In the genomic region with DNA sequence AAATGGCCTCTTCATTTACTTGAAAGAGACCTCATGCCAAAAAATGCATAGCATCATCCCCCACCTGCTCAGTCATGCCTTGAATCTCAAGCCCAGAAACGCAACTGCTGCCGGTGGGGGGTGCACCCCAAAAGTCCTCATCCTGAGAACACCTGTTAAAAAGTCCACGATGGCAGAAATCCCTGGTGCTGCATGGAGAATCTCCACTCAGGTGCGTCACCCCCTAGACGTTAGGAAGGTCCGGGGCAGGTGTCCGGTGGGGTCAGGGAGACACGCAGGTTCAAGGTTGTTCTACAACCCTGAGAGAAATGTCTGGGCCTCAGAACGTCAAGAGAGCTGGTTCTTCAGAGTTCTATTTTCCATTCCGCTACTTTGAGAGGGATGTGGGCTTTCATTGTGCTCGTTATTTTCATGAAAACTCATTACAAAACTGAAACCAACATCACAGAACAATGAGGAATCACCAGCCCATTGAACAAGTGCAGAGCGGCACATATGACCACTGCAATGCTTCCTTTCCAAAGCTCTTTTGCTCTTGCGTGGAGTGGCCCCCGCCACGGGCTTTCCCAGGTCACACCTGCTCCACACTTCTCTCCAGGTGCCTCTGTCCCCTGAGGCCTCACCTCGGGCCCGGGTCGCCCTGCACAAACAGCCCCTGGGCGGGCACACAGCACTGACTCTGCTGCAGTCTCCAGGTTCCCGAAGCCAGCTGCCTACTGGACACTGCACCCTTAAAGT, we compare ENCODE assay signal across 8 cellular contexts.
DNase-seq lines count a peak whose midpoint lies in the region; ATAC-seq and TF ChIP-seq lines count a peak whose summit lies in the region.

No MANE protein-coding gene starts in this region.

- H3K4me2 ChIP-seq in KMS-11, result peak overlapping the region; percentile 94

- 56 to 69% (median 64%) methylated on average over 15 to 20 of the region's 20 CpGs for WGBS in adrenal gland, 4 donors

- H3K27me3 ChIP-seq in KMS-11 (ENCODE audit: insufficient read depth, low read depth) (no peaks in the 10 kb centered on the region), adrenal gland (no peaks in the 10 kb centered on the region)

- no peaks in the 10 kb centered on the region for H3K36me3 ChIP-seq in KMS-11 (ENCODE audit: insufficient read depth)
- H3K36me3 ChIP-seq in adrenal gland (replicated peaks in 1 of 2), result no peaks in the 10 kb centered on the region

- peak overlapping the region; percentile 74 for H2AFZ ChIP-seq in KMS-11 (ENCODE audit: low read depth)

- H3K27ac ChIP-seq in KMS-11 (peak overlapping the region; percentile 94), adrenal gland (peak overlapping the region in 3 of 5 donors; percentile 78 to 88 (median 81))

- TF ChIP-seq CTCF in GM12864 (IDR thresholded peaks at IDR 0.05; ENCODE audit: low read depth, low read length, missing control alignments) (no peak), KMS-11 (conservative IDR thresholded peaks at IDR 0.05; ENCODE audit: low read depth, low read length) (no peak), adrenal gland (IDR thresholded peaks at IDR 0.05) (no peak)

- no peaks in the 10 kb centered on the region for H3K79me2 ChIP-seq in KMS-11 (ENCODE audit: insufficient read depth, low read depth)

- H3K4me3 ChIP-seq in GM12864 (ENCODE audit: low read depth, low read length) (peak overlapping the region; percentile 22), KMS-11 (IDR thresholded peaks at IDR 0.05; ENCODE audit: insufficient read depth, low read depth, low read length) (peak overlapping the region; percentile 51), adrenal gland (no peak overlapping the region)

- H3K9me3 ChIP-seq in adrenal gland (replicated peaks in 1 of 3), result no peaks in the 10 kb centered on the region

- H3K4me1 ChIP-seq in KMS-11 (ENCODE audit: low read depth, poor library complexity, severe bottlenecking) (peaks cover 34% of the 10 kb centered on the region), adrenal gland (replicated peaks in 1 of 2) (peaks cover 12 to 24% of the 10 kb centered on the region in 2 donors)

- no peaks in the 10 kb centered on the region for H4K20me1 ChIP-seq in KMS-11 (ENCODE audit: insufficient read depth)

- DNase-seq in GM12864 (ENCODE audit: low read depth) (peak; percentile 84), adrenal gland (peak in 2 of 7 donors; percentile 27 to 61), midbrain (lab: John Stamatoyannopoulos, UW) (peak; percentile 9), ureter (ENCODE audit: low spot score) (peak; percentile 45), DMS 273 (lab: John Stamatoyannopoulos, UW; ENCODE audit: unreplicated experiment) (no peak), OCI-M2 (lab: John Stamatoyannopoulos, UW; ENCODE audit: unreplicated experiment) (no peak)

- ATAC-seq in GM21447 (IDR thresholded peaks at IDR 0.05; ENCODE audit: unreplicated experiment), result peak; percentile 90

- no peak for TF ChIP-seq POLR2A in adrenal gland (IDR thresholded peaks at IDR 0.05)

- peak overlapping the region; percentile 84 for H3K9ac ChIP-seq in KMS-11

- intact Hi-C loops in adrenal gland (cut with DNase I), result no loop called here

Comparison
In these comparisons a context has a peak if more than half of its experiments do, and no peak if none do; other contexts are left out.
1. DNase-seq: peak in GM12864 (single experiment), midbrain (single experiment) and ureter (single experiment); none in DMS 273 (single experiment) and OCI-M2 (single experiment).
2. H3K4me3 ChIP-seq: peak in GM12864 (single experiment) and KMS-11 (single experiment); none in adrenal gland (0 of 4).